1 cellular context compared by ENCODE assay signal in genomic region chr12:43579240-43579639, GRCh38.
A peak's percentile ranks its signal among the peaks of the same experiment; 100 is the strongest.
TF ChIP-seq lines count a peak whose summit lies in the region.

No MANE protein-coding gene starts in this region.

TF ChIP-seq in HEK293, 187 proteins besides CTCF, POLR2A, EP300 and RAD21 (continued from another document):
- no peak for TF ChIP-seq ZNF626 (tag by site-specific recombination; IDR thresholded peaks at IDR 0.05)
- TF ChIP-seq ZNF184 (tag by site-specific recombination; IDR thresholded peaks at IDR 0.05) = 0 out of 2 replicates have a peak, but pooled peaks have one; percentile 45
- no peak for TF ChIP-seq KLF1 (tag by site-specific recombination; IDR thresholded peaks at IDR 0.05)
- TF ChIP-seq ZNF311 (tag by site-specific recombination; IDR thresholded peaks at IDR 0.05; ENCODE audit: borderline replicate concordance) = no peak
- TF ChIP-seq ZBTB11 (tag by site-specific recombination; conservative IDR thresholded peaks at IDR 0.05; ENCODE audit: low read depth) = no peak
- TF ChIP-seq ZNF660 (tag by site-specific recombination; IDR thresholded peaks at IDR 0.05) = peak; percentile 79
- TF ChIP-seq ZNF16 (tag by site-specific recombination; IDR thresholded peaks at IDR 0.05; ENCODE audit: low read depth) = no peak
- no peak for TF ChIP-seq ZNF202 (tag by site-specific recombination; IDR thresholded peaks at IDR 0.05; ENCODE audit: borderline replicate concordance)
- no peak for TF ChIP-seq TSHZ1 (tag by site-specific recombination; IDR thresholded peaks at IDR 0.05; ENCODE audit: borderline replicate concordance)
- TF ChIP-seq ZNF350 (tag by site-specific recombination; IDR thresholded peaks at IDR 0.05) = peak; percentile 57; the same call in 1 of the 2 replicates
- no peak for TF ChIP-seq ZBTB49 (tag by site-specific recombination; IDR thresholded peaks at IDR 0.05; ENCODE audit: low read depth)
- TF ChIP-seq PRDM6 (tag by site-specific recombination; IDR thresholded peaks at IDR 0.05) = 0 out of 2 replicates have a peak, but pooled peaks have one; percentile 13
- TF ChIP-seq ZNF544 (tag by site-specific recombination; IDR thresholded peaks at IDR 0.05) = no peak
- TF ChIP-seq HOXD13 (CRISPR knock-in tag; IDR thresholded peaks at IDR 0.05; ENCODE audit: borderline replicate concordance) = no peak
- no peak for TF ChIP-seq ZNF664 (tag by site-specific recombination; IDR thresholded peaks at IDR 0.05)
- TF ChIP-seq ZFP37 (tag by site-specific recombination; IDR thresholded peaks at IDR 0.05) = no peak
- no peak for TF ChIP-seq MEIS1 (CRISPR knock-in tag; IDR thresholded peaks at IDR 0.05; ENCODE audit: borderline replicate concordance)
- no peak for TF ChIP-seq SETDB1 (IDR thresholded peaks at IDR 0.05; ENCODE audit: insufficient read length, low read length)
TF ChIP-seq in HEK293: peak in this region for 12.
